Comparison of ENCODE assay signal across 25 cellular contexts in the genomic region with DNA sequence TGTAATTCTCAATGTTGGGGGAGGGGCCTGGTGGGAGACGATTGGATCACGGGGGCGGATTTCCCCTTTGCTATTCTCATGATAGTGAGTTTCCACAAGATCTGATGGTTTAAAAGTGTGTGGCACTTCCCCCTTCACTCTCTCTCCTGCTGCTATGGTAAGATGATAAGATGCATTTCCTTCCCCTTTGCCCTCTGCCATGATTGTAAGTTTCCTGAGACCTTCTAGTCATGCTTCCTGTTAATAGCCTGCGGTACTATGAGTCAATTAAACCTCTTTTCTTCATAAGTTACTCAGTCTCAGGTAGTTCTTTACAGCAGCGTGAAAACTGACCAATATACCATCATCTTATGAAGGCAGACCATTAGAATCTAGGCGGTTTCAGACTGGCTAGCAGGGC.
DNase-seq lines count a peak whose midpoint lies in the region; ATAC-seq and TF ChIP-seq lines count a peak whose summit lies in the region.
"Had no signal": no experiment of that assay in that cellular context is flagged by ENCODE, and none has a peak within 500 bp of the region (broad histone marks: within the 10 kb centered on the region; RNA-seq: fewer than 3 reads in every experiment).

No MANE protein-coding gene starts in this region.

- H3K27ac Mint-ChIP-seq in MCF 10A (ENCODE audit: low read depth, unreplicated experiment) (no peak overlapping the region), endothelial cell (ENCODE audit: unreplicated experiment) (peak overlapping the region; percentile 58)
- H3K27ac Mint-ChIP-seq: activated CD4-positive, alpha-beta T cell treated with anti-CD3 and anti-CD28 coated beads, Interleukin-2, amount 10 ng/mL, durations not matched to agents 24 days and 14 days; CD4-positive, CD25-positive, alpha-beta regulatory T cell; IgD-negative memory B cell; nephron; stimulated activated memory B cell treated with anti-CD40 and anti-IgM and Interleukin-4, amounts not matched to agents 10 μg/mL and 1 μg/mL and 100 μg/mL, for 72 hours had no signal

- no peak for TF ChIP-seq CTCF in MCF 10A (IDR thresholded peaks at IDR 0.05; ENCODE audit: unreplicated experiment)
- TF ChIP-seq CTCF in breast epithelium (IDR thresholded peaks at IDR 0.05): no peak
- TF ChIP-seq CTCF in RWPE2 (IDR thresholded peaks at IDR 0.05; ENCODE audit: poor library complexity, severe bottlenecking): no peak
- no peak for TF ChIP-seq CTCF in endothelial cell (IDR thresholded peaks at IDR 0.05; ENCODE audit: unreplicated experiment)

- H3K9me3 ChIP-seq in breast epithelium: no peaks in the 10 kb centered on the region
- no peaks in the 10 kb centered on the region for H3K9me3 ChIP-seq in RWPE2 (ENCODE audit: severe bottlenecking)
- H3K9me3 ChIP-seq: A549, psoas muscle, thoracic aorta had no signal

- H3K36me3 ChIP-seq in breast epithelium (no peaks in the 10 kb centered on the region), RWPE2 (ENCODE audit: low read depth) (no peaks in the 10 kb centered on the region)

- ATAC-seq in RWPE2 (ENCODE audit: low read depth): peak; percentile 73
- no peak for ATAC-seq in HG02970 (IDR thresholded peaks at IDR 0.05; ENCODE audit: low FRiP score, unreplicated experiment)
- ATAC-seq: A549; stimulated activated memory B cell treated with anti-CD40 and anti-IgM and Interleukin-4, amounts not matched to agents 10 μg/mL and 1 μg/mL and 100 μg/mL, for 72 hours had no signal

- no peak overlapping the region for H3K4me3 Mint-ChIP-seq in MCF 10A (ENCODE audit: unreplicated experiment)
- H3K4me3 Mint-ChIP-seq in endothelial cell (ENCODE audit: unreplicated experiment): no peak overlapping the region
- H3K4me3 Mint-ChIP-seq: activated CD4-positive, alpha-beta T cell treated with anti-CD3 and anti-CD28 coated beads, Interleukin-2, amount 10 ng/mL, durations not matched to agents 24 days and 14 days; CD4-positive, CD25-positive, alpha-beta regulatory T cell; IgD-negative memory B cell; nephron; stimulated activated memory B cell treated with anti-CD40 and anti-IgM and Interleukin-4, amounts not matched to agents 10 μg/mL and 1 μg/mL and 100 μg/mL, for 72 hours had no signal

- H3K27me3 ChIP-seq in breast epithelium (no peaks in the 10 kb centered on the region), RWPE2 (ENCODE audit: insufficient read depth, poor library complexity, severe bottlenecking) (no peaks in the 10 kb centered on the region)

- no TSS peak for BruUV-seq in MCF 10A (replicated peaks; lab: Mats Ljungman, UMichigan)

- TF ChIP-seq POLR2A in breast epithelium (IDR thresholded peaks at IDR 0.05): no peak

- H3K9me3 Mint-ChIP-seq in MCF 10A (ENCODE audit: unreplicated experiment): no peaks in the 10 kb centered on the region
- no peaks in the 10 kb centered on the region for H3K9me3 Mint-ChIP-seq in endothelial cell (ENCODE audit: unreplicated experiment)
- H3K9me3 Mint-ChIP-seq: activated CD4-positive, alpha-beta T cell treated with anti-CD3 and anti-CD28 coated beads, Interleukin-2, amount 10 ng/mL, durations not matched to agents 24 days and 14 days; nephron had no signal

- DNase-seq in MCF 10A (ENCODE audit: unreplicated experiment): peak; percentile 18
- no peak for DNase-seq in breast epithelium (ENCODE audit: low spot score in 2 of 2)
- DNase-seq in RWPE2 (ENCODE audit: low spot score): no peak
- no peak for DNase-seq in endothelial cell (ENCODE audit: low spot score)
- peak; percentile 82 for DNase-seq in pulmonary artery endothelial cell (ENCODE audit: low read depth, low spot score)
- no peak for DNase-seq in NCI-H187 (lab: John Stamatoyannopoulos, UW)
- no peak for DNase-seq in stimulated activated CD8-positive, alpha-beta memory T cell treated with anti-CD3 and anti-CD28 coated beads, Interleukin-4, amount 100 ng/mL, for 48 hours
- DNase-seq: activated CD4-positive, alpha-beta T cell treated with anti-CD3 and anti-CD28 coated beads, Interleukin-2, amount 10 ng/mL, durations not matched to agents 24 days and 14 days; activated effector memory CD4-positive, alpha-beta T cell treated with Interleukin-2 at 50 U/mL for 16 hours; CD4-positive, CD25-positive, alpha-beta regulatory T cell; central memory CD4-positive, alpha-beta T cell; DMS79; effector CD8-positive, alpha-beta T cell; head of caudate nucleus; NCI-H1105 treated with DMSO at 0.1 percent for 48 hours; NCI-H69; PC-9; psoas muscle had no signal

- intact Hi-C loops in MCF 10A (cut with micrococcal nuclease): no loop called here
- intact Hi-C loops in breast epithelium (cut with DNase I; ENCODE audit: low total_unique reads): no loop called here

- peak overlapping the region in 1 of 2 donors; percentile 74 for H3K27ac ChIP-seq in breast epithelium
- no peak overlapping the region for H3K27ac ChIP-seq in RWPE2 (ENCODE audit: poor library complexity, severe bottlenecking)
- H3K27ac ChIP-seq: A549, PC-9, psoas muscle, SK-N-MC, thoracic aorta had no signal

- POLR2A ChIA-PET in MCF 10A (lab: Yijun Ruan, JAX): interaction anchor here (1.2 kb wide), 1 partner anchor 435 kb away, joined by 3 read pairs; no protein-coding TSS in a partner anchor

- H3K27me3 Mint-ChIP-seq in MCF 10A (ENCODE audit: insufficient read depth, unreplicated experiment) (no peaks in the 10 kb centered on the region), endothelial cell (ENCODE audit: unreplicated experiment) (peaks cover 2% of the 10 kb centered on the region)
- H3K27me3 Mint-ChIP-seq: activated CD4-positive, alpha-beta T cell treated with anti-CD3 and anti-CD28 coated beads, Interleukin-2, amount 10 ng/mL, durations not matched to agents 24 days and 14 days; CD4-positive, CD25-positive, alpha-beta regulatory T cell; IgD-negative memory B cell; stimulated activated memory B cell treated with anti-CD40 and anti-IgM and Interleukin-4, amounts not matched to agents 10 μg/mL and 1 μg/mL and 100 μg/mL, for 72 hours had no signal

- H3K36me3 Mint-ChIP-seq in MCF 10A (ENCODE audit: insufficient read depth, unreplicated experiment) (no peaks in the 10 kb centered on the region), endothelial cell (ENCODE audit: low read depth, unreplicated experiment) (no peaks in the 10 kb centered on the region)
- H3K36me3 Mint-ChIP-seq: CD4-positive, CD25-positive, alpha-beta regulatory T cell; stimulated activated memory B cell treated with anti-CD40 and anti-IgM and Interleukin-4, amounts not matched to agents 10 μg/mL and 1 μg/mL and 100 μg/mL, for 72 hours had no signal

- H3K4me3 ChIP-seq in breast epithelium (no peak overlapping the region), RWPE2 (ENCODE audit: severe bottlenecking) (no peak overlapping the region)
- H3K4me3 ChIP-seq: A549, PC-9, psoas muscle, SK-N-MC, thoracic aorta had no signal

- H3K4me1 Mint-ChIP-seq in MCF 10A (ENCODE audit: insufficient read depth, unreplicated experiment): peaks cover 6% of the 10 kb centered on the region
- H3K4me1 Mint-ChIP-seq in endothelial cell (ENCODE audit: unreplicated experiment): peaks cover 33% of the 10 kb centered on the region
- H3K4me1 Mint-ChIP-seq: activated CD4-positive, alpha-beta T cell treated with anti-CD3 and anti-CD28 coated beads, Interleukin-2, amount 10 ng/mL, durations not matched to agents 24 days and 14 days; CD4-positive, CD25-positive, alpha-beta regulatory T cell; IgD-negative memory B cell; stimulated activated memory B cell treated with anti-CD40 and anti-IgM and Interleukin-4, amounts not matched to agents 10 μg/mL and 1 μg/mL and 100 μg/mL, for 72 hours had no signal

- CTCF ChIA-PET in MCF 10A (lab: Yijun Ruan, JAX): interaction anchor here (0.8 kb wide), 1 partner anchor 218 kb away, joined by 3 read pairs; no protein-coding TSS in a partner anchor

- no peaks in the 10 kb centered on the region for H3K4me1 ChIP-seq in breast epithelium
- H3K4me1 ChIP-seq in RWPE2 (ENCODE audit: insufficient read depth, poor library complexity, severe bottlenecking): no peaks in the 10 kb centered on the region
- H3K4me1 ChIP-seq: A549, psoas muscle had no signal

Comparison
In these comparisons a context has a peak if more than half of its experiments do, and no peak if none do; other contexts are left out.
1. DNase-seq: peak in MCF 10A (single experiment) and pulmonary artery endothelial cell (single experiment); none in breast epithelium (0 of 2), RWPE2 (single experiment), endothelial cell (single experiment), NCI-H187 (0 of 2) and stimulated activated CD8-positive, alpha-beta memory T cell treated with anti-CD3 and anti-CD28 coated beads, Interleukin-4, amount 100 ng/mL, for 48 hours (single experiment).